26 cellular contexts compared by ENCODE assay signal in the genomic region with DNA sequence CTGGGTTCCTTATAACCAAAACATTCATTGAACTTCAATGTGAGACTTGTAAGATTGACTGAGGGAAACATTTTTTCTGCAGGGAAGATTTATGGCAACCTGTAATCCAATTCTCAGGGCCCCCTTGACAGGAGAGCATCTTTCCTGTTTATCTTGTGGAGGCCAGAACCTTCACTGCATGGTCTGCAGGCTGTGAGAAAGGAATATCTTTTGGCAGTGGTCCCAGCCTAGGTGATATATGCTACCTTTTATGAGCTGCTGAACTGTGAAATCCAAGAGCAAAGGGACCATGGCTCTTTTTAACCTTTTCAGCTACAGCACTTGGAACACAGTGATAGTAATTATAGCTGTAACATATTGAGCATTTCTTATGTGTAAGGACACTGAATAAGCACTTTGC.
"Had no signal": no experiment of that assay in that cellular context is flagged by ENCODE, and none has a peak within 500 bp of the region (broad histone marks: within the 10 kb centered on the region; RNA-seq: fewer than 3 reads in every experiment).

No MANE protein-coding gene starts in this region.

- H3K27ac ChIP-seq: breast epithelium, dorsolateral prefrontal cortex, epithelial cell of prostate, heart right ventricle, tibial artery had no signal

- H3K9me3 Mint-ChIP-seq: activated B cell treated with CpG ODN at 0.5 μM for 24 hours; activated naive CD4-positive, alpha-beta T cell treated with anti-CD3 and anti-CD28 coated beads for 36 hours; activated naive CD8-positive, alpha-beta T cell treated with anti-CD3 and anti-CD28 coated beads, Interleukin-2, amount 10 ng/mL, durations not matched to agents 7 days and 5 days; activated T-cell treated with anti-CD3 and anti-CD28 coated beads, Interleukin-2, amount 50 U/mL, for 4 hours; central memory CD8-positive, alpha-beta T cell; endodermal cell; stimulated activated effector memory CD8-positive, alpha-beta T cell treated with anti-CD3 and anti-CD28 coated beads, Interleukin-12 subunit alpha, Interleukin-12 subunit beta, amount 100 ng/mL, for 72 hours had no signal

- H3K4me1 ChIP-seq: breast epithelium, tibial artery had no signal

- H3K4me3 Mint-ChIP-seq: activated B cell treated with CpG ODN at 0.5 μM for 24 hours; activated naive CD4-positive, alpha-beta T cell treated with anti-CD3 and anti-CD28 coated beads for 36 hours; activated naive CD8-positive, alpha-beta T cell treated with anti-CD3 and anti-CD28 coated beads, Interleukin-2, amount 10 ng/mL, durations not matched to agents 7 days and 5 days; activated T-cell treated with anti-CD3 and anti-CD28 coated beads, Interleukin-2, amount 50 U/mL, for 4 hours; central memory CD8-positive, alpha-beta T cell; endodermal cell; memory B cell; stimulated activated effector memory CD8-positive, alpha-beta T cell treated with anti-CD3 and anti-CD28 coated beads, Interleukin-12 subunit alpha, Interleukin-12 subunit beta, amount 100 ng/mL, for 72 hours; stimulated activated naive CD8-positive, alpha-beta T cell treated with anti-CD3 and anti-CD28 coated beads, Interleukin-15, amount 100 ng/mL, for 72 hours had no signal

- H3K36me3 Mint-ChIP-seq: activated naive CD8-positive, alpha-beta T cell treated with anti-CD3 and anti-CD28 coated beads, Interleukin-2, amount 10 ng/mL, durations not matched to agents 7 days and 5 days; memory B cell; stimulated activated effector memory CD8-positive, alpha-beta T cell treated with anti-CD3 and anti-CD28 coated beads, Interleukin-12 subunit alpha, Interleukin-12 subunit beta, amount 100 ng/mL, for 72 hours had no signal

- ATAC-seq: activated T-cell treated with anti-CD3 and anti-CD28 coated beads, Interleukin-2, amount 50 U/mL, for 4 hours; heart right ventricle; left cardiac atrium; sciatic nerve; stimulated activated effector memory CD8-positive, alpha-beta T cell treated with anti-CD3 and anti-CD28 coated beads, Interleukin-12 subunit alpha, Interleukin-12 subunit beta, amount 100 ng/mL, for 72 hours; stimulated activated naive CD8-positive, alpha-beta T cell treated with anti-CD3 and anti-CD28 coated beads, Interleukin-15, amount 100 ng/mL, for 72 hours had no signal

- H3K4me3 ChIP-seq: breast epithelium, dorsolateral prefrontal cortex, heart right ventricle, tibial artery had no signal

- H3K27ac Mint-ChIP-seq: activated B cell treated with CpG ODN at 0.5 μM for 24 hours; activated naive CD4-positive, alpha-beta T cell treated with anti-CD3 and anti-CD28 coated beads for 36 hours; activated naive CD8-positive, alpha-beta T cell treated with anti-CD3 and anti-CD28 coated beads, Interleukin-2, amount 10 ng/mL, durations not matched to agents 7 days and 5 days; endodermal cell; memory B cell; stimulated activated effector memory CD8-positive, alpha-beta T cell treated with anti-CD3 and anti-CD28 coated beads, Interleukin-12 subunit alpha, Interleukin-12 subunit beta, amount 100 ng/mL, for 72 hours; stimulated activated naive CD8-positive, alpha-beta T cell treated with anti-CD3 and anti-CD28 coated beads, Interleukin-15, amount 100 ng/mL, for 72 hours had no signal

- H3K27me3 Mint-ChIP-seq: activated B cell treated with CpG ODN at 0.5 μM for 24 hours; activated naive CD8-positive, alpha-beta T cell treated with anti-CD3 and anti-CD28 coated beads, Interleukin-2, amount 10 ng/mL, durations not matched to agents 7 days and 5 days had no signal

- H3K27me3 ChIP-seq: dorsolateral prefrontal cortex had no signal

- H3K4me1 Mint-ChIP-seq: activated B cell treated with CpG ODN at 0.5 μM for 24 hours; activated naive CD8-positive, alpha-beta T cell treated with anti-CD3 and anti-CD28 coated beads, Interleukin-2, amount 10 ng/mL, durations not matched to agents 7 days and 5 days; central memory CD8-positive, alpha-beta T cell; memory B cell; stimulated activated effector memory CD8-positive, alpha-beta T cell treated with anti-CD3 and anti-CD28 coated beads, Interleukin-12 subunit alpha, Interleukin-12 subunit beta, amount 100 ng/mL, for 72 hours; stimulated activated naive CD8-positive, alpha-beta T cell treated with anti-CD3 and anti-CD28 coated beads, Interleukin-15, amount 100 ng/mL, for 72 hours had no signal

- DNase-seq: activated B cell treated with CpG ODN at 0.5 μM for 24 hours; activated CD4-positive, alpha-beta T cell treated with anti-CD3 and anti-CD28 coated beads for 4 hours; activated CD4-positive, alpha-beta T cell treated with anti-CD3 and anti-CD28 coated beads, Interleukin-2, amount 50 U/mL, for 48 hours; activated CD8-positive, alpha-beta memory T cell treated with anti-CD3 and anti-CD28 coated beads, Interleukin-2, amount 50 U/mL, for 48 hours; activated effector memory CD4-positive, alpha-beta T cell treated with Interleukin-2 at 50 U/mL for 16 hours; activated naive CD4-positive, alpha-beta T cell treated with anti-CD3 and anti-CD28 coated beads for 36 hours; activated naive CD8-positive, alpha-beta T cell treated with anti-CD3 and anti-CD28 coated beads, Interleukin-2, amount 10 ng/mL, durations not matched to agents 7 days and 5 days; activated T-cell treated with anti-CD3 and anti-CD28 coated beads, Interleukin-2, amount 50 U/mL, for 4 hours; amniotic stem cell; dorsolateral prefrontal cortex; endodermal cell; foreskin fibroblast; heart right ventricle; left cardiac atrium; nucleus accumbens; posterior cingulate gyrus; small intestine; stimulated activated CD4-positive, alpha-beta T cell treated with anti-CD3 and anti-CD28 coated beads, Interleukin-2, amount 100 ng/mL, for 24 hours; stimulated activated naive CD8-positive, alpha-beta T cell treated with anti-CD3 and anti-CD28 coated beads, Interleukin-15, amount 100 ng/mL, for 72 hours; tibial artery had no signal

- H3K9me3 ChIP-seq: breast epithelium, heart right ventricle, tibial artery had no signal

- H3K36me3 ChIP-seq: breast epithelium, heart right ventricle, tibial artery had no signal
